In the genomic region with DNA sequence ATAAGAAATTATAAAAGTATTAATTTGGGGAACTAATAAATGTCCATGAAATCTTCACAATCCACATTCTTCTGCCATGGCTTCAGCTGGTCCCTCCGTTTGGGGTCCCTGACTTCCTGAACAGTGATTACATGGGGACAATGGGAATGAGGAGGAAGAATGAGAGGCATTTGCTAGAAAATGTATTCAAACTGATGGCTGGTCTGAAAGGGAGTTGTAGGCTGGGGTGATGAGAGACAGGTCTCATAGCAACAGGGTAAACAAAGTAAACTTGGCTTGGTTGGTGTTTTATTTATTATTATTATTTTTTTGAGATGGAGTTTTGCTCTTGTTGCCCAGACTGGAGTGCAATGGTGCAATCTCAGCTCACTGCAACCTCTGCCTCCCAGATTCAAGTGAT, we compare ENCODE assay signal across 7 cellular contexts. TPM values are rescaled to one million over a fixed set of nuclear protein-coding genes. Genes with fewer than 3 reads are reported as not detected.
DNase-seq lines count a peak whose midpoint lies in the region; ATAC-seq, FAIRE-seq and TF ChIP-seq lines count a peak whose summit lies in the region.
"Not testable (repeated sequence)": the region's sequence is repeated elsewhere in the genome, so short reads cannot be mapped to it uniquely, and the experiment has no call there.

No MANE protein-coding gene starts in this region.

- H3K23ac ChIP-seq in IMR-90 (ENCODE audit: low read depth, low read length); H1 (ENCODE audit: insufficient read length): not testable (repeated sequence)

- not testable (repeated sequence) for H3K4me3 Mint-ChIP-seq in activated CD8-positive, alpha-beta T cell treated with anti-CD3 and anti-CD28 coated beads for 36 hours; brain; osteocyte (ENCODE audit: unreplicated experiment)

- TF ChIP-seq POLR2A in IMR-90 (IDR thresholded peaks at IDR 0.05; ENCODE audit: low read depth, low read length); H1 (IDR thresholded peaks at IDR 0.05; ENCODE audit: control extremely low read depth in 1 of 2, low read depth in 2 of 2, low read length in 2 of 2): not testable (repeated sequence)

- not testable (repeated sequence) for H3K18ac ChIP-seq in IMR-90 (ENCODE audit: low read depth, low read length); H1 (ENCODE audit: extremely low read depth, low read length)

- in situ Hi-C loops in G401 (cut with HindIII; ENCODE audit: low sequenced_read_pairs); IMR-90 (cut with MboI; ENCODE audit: low sequenced_read_pairs): not testable (repeated sequence)

- H2BK120ac ChIP-seq in IMR-90 (ENCODE audit: low read depth, low read length): peak overlapping the region; percentile 3; the same call in 1 of the 2 replicates
- not testable (repeated sequence) for H2BK120ac ChIP-seq in H1 (replicated peaks; ENCODE audit: low read depth, low read length)

- peaks cover 0 to 29% of the 10 kb centered on the region in 2 experiments; a peak in 2 of 4 replicates for H3K79me1 ChIP-seq in IMR-90 (ENCODE audit: low read depth in 1 of 2, low read length in 2 of 2)
- H3K79me1 ChIP-seq in H1 (ENCODE audit: low read depth, low read length): not testable (repeated sequence)

- TF ChIP-seq EP300 in H1 (IDR thresholded peaks at IDR 0.05; ENCODE audit: borderline replicate concordance in 1 of 2, low read depth in 2 of 2, low read length in 2 of 2): 0 out of 3 replicates have a peak, but pooled peaks of 1 of the 2 experiments have one; percentile 15

- not testable (repeated sequence) for H3K27me3 Mint-ChIP-seq in activated CD8-positive, alpha-beta T cell treated with anti-CD3 and anti-CD28 coated beads for 36 hours; osteocyte (ENCODE audit: unreplicated experiment)
- H3K27me3 Mint-ChIP-seq in brain: peaks cover 13% of the 10 kb centered on the region

- intact Hi-C loops in IMR-90 (cut with micrococcal nuclease); activated CD8-positive, alpha-beta T cell treated with anti-CD3 and anti-CD28 coated beads for 36 hours (cut with micrococcal nuclease): not testable (repeated sequence)

- ATAC-seq in IMR-90 (ENCODE audit: low read depth); activated CD8-positive, alpha-beta T cell treated with anti-CD3 and anti-CD28 coated beads for 36 hours: not testable (repeated sequence)

- H2BK12ac ChIP-seq in H1 (ENCODE audit: low read depth, low read length): not testable (repeated sequence)

- not testable (repeated sequence) for H2BK20ac ChIP-seq in IMR-90 (ENCODE audit: low read depth, low read length); H1 (ENCODE audit: low read length)

- H3K14ac ChIP-seq in IMR-90 (replicated peaks; ENCODE audit: low read depth, low read length); H1 (ENCODE audit: insufficient read length): not testable (repeated sequence)

- not testable (repeated sequence) for H2AK5ac ChIP-seq in IMR-90 (ENCODE audit: low read depth, low read length); H1 (ENCODE audit: low read depth, low read length)

- not testable (repeated sequence) for H3K23me2 ChIP-seq in H1 (ENCODE audit: low read depth, low read length)

- H2AFZ ChIP-seq in IMR-90 (replicated peaks; ENCODE audit: low read length, poor library complexity); H1 (ENCODE audit: low read length): not testable (repeated sequence)

- H3K9me1 ChIP-seq in IMR-90 (ENCODE audit: insufficient read depth, low read length): peaks cover 27% of the 10 kb centered on the region

- not testable (repeated sequence) for H3K36me3 ChIP-seq in IMR-90 (ENCODE audit: control insufficient read depth, insufficient read depth, low read length); H1 (ENCODE audit: control insufficient read depth in 2 of 4, insufficient read depth in 4 of 4, low read length in 3 of 4)

- BruUV-seq in IMR-90 (replicated peaks; lab: Mats Ljungman, UMichigan): not testable (repeated sequence)

- FAIRE-seq in H1 (lab: Jason Lieb, UNC): not testable (repeated sequence)

- H4K20me1 ChIP-seq in IMR-90 (ENCODE audit: insufficient read depth, low read length); H1 (replicated peaks in 1 of 2; ENCODE audit: control insufficient read depth in 1 of 2, insufficient read depth in 2 of 2, low read length in 2 of 2): not testable (repeated sequence)

- not testable (repeated sequence) for H3K4me2 ChIP-seq in IMR-90 (ENCODE audit: low read depth, low read length); H1 (ENCODE audit: insufficient read depth in 1 of 2, low read depth in 2 of 2, low read length in 2 of 2)

- H2BK15ac ChIP-seq in IMR-90 (ENCODE audit: low read depth, low read length); H1 (ENCODE audit: low read length): not testable (repeated sequence)

- not testable (repeated sequence) for TF ChIP-seq CTCF in IMR-90 (conservative IDR thresholded peaks at IDR 0.05; ENCODE audit: low read depth, low read length); activated CD8-positive, alpha-beta T cell treated with anti-CD3 and anti-CD28 coated beads for 36 hours (IDR thresholded peaks at IDR 0.05); brain (conservative IDR thresholded peaks at IDR 0.05); H1 (IDR thresholded peaks at IDR 0.05; ENCODE audit: control extremely low read depth in 1 of 3, insufficient read depth in 1 of 3, low read depth in 1 of 3, low read length in 3 of 3); osteocyte (IDR thresholded peaks at IDR 0.05)

- not testable (repeated sequence) for H3K9me3 Mint-ChIP-seq in activated CD8-positive, alpha-beta T cell treated with anti-CD3 and anti-CD28 coated beads for 36 hours; brain; osteocyte (ENCODE audit: unreplicated experiment)

- H3K9ac ChIP-seq in IMR-90 (ENCODE audit: low read depth, low read length); H1 (replicated peaks in 1 of 4; ENCODE audit: extremely low read depth in 1 of 4, low read depth in 3 of 4, low read length in 3 of 4): not testable (repeated sequence)

- peaks cover 31% of the 10 kb centered on the region for H3K4me1 ChIP-seq in IMR-90 (ENCODE audit: control insufficient read depth, insufficient read depth, low read length)
- peaks cover 11 to 17% (median 13%) of the 10 kb centered on the region in 4 experiments for H3K4me1 ChIP-seq in H1 (replicated peaks in 1 of 4; ENCODE audit: control insufficient read depth in 3 of 4, insufficient read depth in 4 of 4, low read length in 3 of 4)

- not testable (repeated sequence) for H3K79me2 ChIP-seq in H1 (ENCODE audit: control insufficient read depth in 1 of 2, insufficient read depth in 2 of 2, low read length in 2 of 2)

- not testable (repeated sequence) for H3K9me3 ChIP-seq in IMR-90 (ENCODE audit: control insufficient read depth, insufficient read depth, low read length); H1 (ENCODE audit: insufficient read depth in 2 of 2, low read depth in 1 of 2, low read length in 1 of 2)

- H3K4me1 Mint-ChIP-seq in activated CD8-positive, alpha-beta T cell treated with anti-CD3 and anti-CD28 coated beads for 36 hours (ENCODE audit: low read depth): peaks cover 77% of the 10 kb centered on the region
- H3K4me1 Mint-ChIP-seq in brain (peaks cover 45% of the 10 kb centered on the region), osteocyte (ENCODE audit: unreplicated experiment) (peaks cover 76% of the 10 kb centered on the region)

- POLR2A ChIA-PET in IMR-90 (lab: Charles Lee; ENCODE audit: unreplicated experiment); H1 (lab: Charles Lee; ENCODE audit: partially characterized antibody): not testable (repeated sequence)
- POLR2A ChIA-PET in activated CD8-positive, alpha-beta T cell treated with anti-CD3 and anti-CD28 coated beads for 36 hours (lab: Charles Lee): interaction anchor here (0.8 to 11.6 kb wide), 6 partner anchors 18 to 64 kb away, joined by 3 to 198 read pairs (median 6); a partner anchor contains a TSS

- no CpG with 5 or more reads among the region's 1 CpG for WGBS in IMR-90 (ENCODE audit: extremely low coverage in 2 of 2, insufficient read length in 1 of 2), 2 experiments
- 41% methylated on average over 1 of the region's 1 CpG; no CpG with 5 or more reads in 1 of the 2 experiments for WGBS in H1 (ENCODE audit: extremely low coverage in 1 of 2, insufficient coverage in 1 of 2, insufficient read length in 1 of 2, insufficient replicate concordance in 2 of 2, low coverage in 1 of 2, low lambda C conversion rate in 2 of 2, missing lambda C conversion rate in 1 of 2), 2 experiments

- not testable (repeated sequence) for TF ChIP-seq RAD21 in IMR-90 (IDR thresholded peaks at IDR 0.05; ENCODE audit: low read length); H1 (IDR thresholded peaks at IDR 0.05 in 1 of 2, conservative IDR thresholded peaks at IDR 0.05 in 1 of 2; ENCODE audit: low read depth in 2 of 2, low read length in 2 of 2)

- peak overlapping the region; percentile 52 for H3K27ac Mint-ChIP-seq in activated CD8-positive, alpha-beta T cell treated with anti-CD3 and anti-CD28 coated beads for 36 hours
- H3K27ac Mint-ChIP-seq in brain: peak overlapping the region in 3 of 5 experiments; percentile 50 to 88 (median 59)
- peak overlapping the region; percentile 87 for H3K27ac Mint-ChIP-seq in osteocyte (ENCODE audit: unreplicated experiment)

- H2AK9ac ChIP-seq in IMR-90 (replicated peaks; ENCODE audit: low read depth, low read length, poor library complexity): not testable (repeated sequence)

- not testable (repeated sequence) for H3K27ac ChIP-seq in IMR-90 (ENCODE audit: insufficient read depth, low read length); H1 (ENCODE audit: low read depth, low read length)

- H3K36me3 Mint-ChIP-seq in activated CD8-positive, alpha-beta T cell treated with anti-CD3 and anti-CD28 coated beads for 36 hours (ENCODE audit: low read depth): peaks cover 11% of the 10 kb centered on the region
- H3K36me3 Mint-ChIP-seq in brain; osteocyte (ENCODE audit: unreplicated experiment): not testable (repeated sequence)

- H4K8ac ChIP-seq in IMR-90 (ENCODE audit: low read depth in 2 of 2, low read length in 2 of 2); H1 (ENCODE audit: extremely low read depth, insufficient read depth, low read length): not testable (repeated sequence)

- H3K4me3 ChIP-seq in IMR-90 (ENCODE audit: insufficient read depth, low read depth, low read length); H1 (ENCODE audit: extremely low read depth in 1 of 4, insufficient read depth in 2 of 4, low read depth in 3 of 4, low read length in 4 of 4): not testable (repeated sequence)

- not testable (repeated sequence) for H4K91ac ChIP-seq in IMR-90 (ENCODE audit: insufficient read depth, low read depth, low read length); H1 (replicated peaks; ENCODE audit: insufficient read length, low read length)

- H2BK5ac ChIP-seq in IMR-90 (ENCODE audit: low read depth, low read length, poor library complexity, severe bottlenecking); H1 (ENCODE audit: low read depth, low read length): not testable (repeated sequence)

- peak overlapping the region; percentile 1; the same call in 1 of the 2 replicates for H3K4ac ChIP-seq in IMR-90 (ENCODE audit: low read depth, low read length)
- H3K4ac ChIP-seq in H1 (replicated peaks; ENCODE audit: insufficient read length, low read depth, low read length): not testable (repeated sequence)

- H3K56ac ChIP-seq in IMR-90 (ENCODE audit: extremely low read depth, insufficient read depth, low read length); H1 (replicated peaks; ENCODE audit: insufficient read length, low read depth, low read length): not testable (repeated sequence)

- CTCF ChIA-PET in IMR-90 (lab: Yijun Ruan, JAX); H1 (lab: Charles Lee; ENCODE audit: partially characterized antibody): not testable (repeated sequence)
- CTCF ChIA-PET in activated CD8-positive, alpha-beta T cell treated with anti-CD3 and anti-CD28 coated beads for 36 hours (lab: Charles Lee): interaction anchor here (0.9 to 1.6 kb wide), 6 partner anchors 9 to 64 kb away, joined by 3 to 6 read pairs (median 4); no protein-coding TSS in a partner anchor

- dilution Hi-C loops in IMR-90 (cut with HindIII; ENCODE audit: low sequenced_read_pairs, unreplicated experiment): not testable (repeated sequence)

- DNase-seq in G401 (ENCODE audit: low spot score) (peak; percentile 61), lung microvascular endothelial cell (ENCODE audit: low read depth in 2 of 2) (peak; percentile 16 to 63)
- DNase-seq in IMR-90; activated CD8-positive, alpha-beta T cell treated with anti-CD3 and anti-CD28 coated beads for 36 hours; H1 (ENCODE audit: low read depth in 1 of 2, low spot score in 2 of 2); osteocyte (ENCODE audit: extremely low spot score, unreplicated experiment): not testable (repeated sequence)

- H3K27me3 ChIP-seq in IMR-90 (ENCODE audit: control insufficient read depth, insufficient read depth, low read length); H1 (replicated peaks in 1 of 4; ENCODE audit: control insufficient read depth in 3 of 4, extremely low read depth in 1 of 4, insufficient read depth in 3 of 4, low read length in 3 of 4): not testable (repeated sequence)

- not testable (repeated sequence) for H4K5ac ChIP-seq in IMR-90 (ENCODE audit: low read depth, low read length); H1 (ENCODE audit: insufficient read length, low read depth, low read length)

RNA-seq across cellular contexts. Expression of a gene that starts 21.1 kb away (rescaled TPM):
- 257 and 297 TPM in 2 replicates for total RNA-seq in G401 (2014; rRNA removed; shearing (Covaris generic))
- total RNA-seq in IMR-90 (2012; rRNA removed): 38.4 and 65.8 TPM in 2 replicates
- polyA plus RNA-seq in IMR-90 (2012; rRNA removed): 159 and 163 TPM in 2 replicates
- polyA plus RNA-seq in IMR-90 (2012; cell fraction: cytosol; rRNA removed): 156 and 229 TPM in 2 replicates
- polyA plus RNA-seq in IMR-90 (2012; cell fraction: nucleus; rRNA removed; ENCODE audit: low replicate concordance): 349 and 418 TPM in 2 replicates
- total RNA-seq in activated CD8-positive, alpha-beta T cell treated with anti-CD3 and anti-CD28 coated beads for 36 hours: 100 to 1,000 TPM; 375 to 386 TPM
- polyA plus RNA-seq in brain (ENCODE audit: insufficient read depth, low read depth, low replicate concordance): 3.8 TPM
- 26.2 and 26.5 TPM in 2 replicates for total RNA-seq in H1 (2021; fragmentation: NEBNext Ultra II Directional; extraction: Animal tissue kit (Norgen Biotek cat#: 25700))
- 11.9 and 13.4 TPM in 2 replicates for polyA plus RNA-seq in H1 (2011; rRNA removed)
- polyA plus RNA-seq in H1 (2011; cell fraction: cytosol; rRNA removed): 8.0 TPM
- 9.2 TPM for polyA plus RNA-seq in H1 (2011; cell fraction: nucleus; rRNA removed)
- polyA plus RNA-seq in H1 (2012, experiment 1 of 2): 17.7 to 23.2 TPM (median 20.8 TPM) in 4 replicates
- 33.1 TPM for polyA plus RNA-seq in H1 (2012, experiment 2 of 2)
- polyA plus RNA-seq in H1 (2013, experiment 1 of 2): 46.4 TPM
- polyA plus RNA-seq in H1 (2013, experiment 2 of 2): 52.2 TPM
- polyA minus RNA-seq in H1 (2011; rRNA and poly(A)+ RNA removed): 2.4 and 4.3 TPM in 2 replicates
- polyA minus RNA-seq in H1 (2011; cell fraction: cytosol; rRNA and poly(A)+ RNA removed): 11.4 TPM
- polyA minus RNA-seq in H1 (2011; cell fraction: nucleus; rRNA and poly(A)+ RNA removed): 10.7 TPM
- 72.6 and 148 TPM in 2 replicates for total RNA-seq in lung microvascular endothelial cell
- 395 and 418 TPM in 2 replicates for total RNA-seq in osteocyte

RNA-seq across cellular contexts. Expression of a gene that starts 23.0 kb away (rescaled TPM):
- 170 and 172 TPM in 2 replicates for total RNA-seq in G401 (2014; rRNA removed; shearing (Covaris generic))
- 96.2 and 104 TPM in 2 replicates for total RNA-seq in IMR-90 (2012; rRNA removed)
- 161 and 162 TPM in 2 replicates for polyA plus RNA-seq in IMR-90 (2012; rRNA removed)
- 135 and 169 TPM in 2 replicates for polyA plus RNA-seq in IMR-90 (2012; cell fraction: cytosol; rRNA removed)
- 193 and 211 TPM in 2 replicates for polyA plus RNA-seq in IMR-90 (2012; cell fraction: nucleus; rRNA removed; ENCODE audit: low replicate concordance)
- total RNA-seq in activated CD8-positive, alpha-beta T cell treated with anti-CD3 and anti-CD28 coated beads for 36 hours: 100 to 1,000 TPM; 135 TPM
- polyA plus RNA-seq in brain (ENCODE audit: insufficient read depth, low read depth, low replicate concordance): 231 TPM
- 85.4 and 87.5 TPM in 2 replicates for total RNA-seq in H1 (2021; fragmentation: NEBNext Ultra II Directional; extraction: Animal tissue kit (Norgen Biotek cat#: 25700))
- 88.1 and 103 TPM in 2 replicates for polyA plus RNA-seq in H1 (2011; rRNA removed)
- polyA plus RNA-seq in H1 (2011; cell fraction: cytosol; rRNA removed): 116 TPM
- 132 TPM for polyA plus RNA-seq in H1 (2011; cell fraction: nucleus; rRNA removed)
- polyA plus RNA-seq in H1 (2012, experiment 1 of 2): 75.8 to 101 TPM (median 94.5 TPM) in 4 replicates
- polyA plus RNA-seq in H1 (2012, experiment 2 of 2): 90.1 TPM
- polyA plus RNA-seq in H1 (2013, experiment 1 of 2): 81.8 TPM
- 76.5 TPM for polyA plus RNA-seq in H1 (2013, experiment 2 of 2)
- polyA minus RNA-seq in H1 (2011; rRNA and poly(A)+ RNA removed): 59.5 and 68.5 TPM in 2 replicates
- 44.5 TPM for polyA minus RNA-seq in H1 (2011; cell fraction: cytosol; rRNA and poly(A)+ RNA removed)
- polyA minus RNA-seq in H1 (2011; cell fraction: nucleus; rRNA and poly(A)+ RNA removed): 48.3 TPM
- total RNA-seq in lung microvascular endothelial cell: 48.8 and 56.2 TPM in 2 replicates
- 86.8 and 88.1 TPM in 2 replicates for total RNA-seq in osteocyte

RNA-seq across cellular contexts. Expression of a gene that starts 45.3 kb away (rescaled TPM):
- 456 and 575 TPM in 2 replicates for total RNA-seq in G401 (2014; rRNA removed; shearing (Covaris generic))
- total RNA-seq in IMR-90 (2012; rRNA removed) (1,207 and 1,401 TPM in 2 replicates), lung microvascular endothelial cell (267 and 311 TPM in 2 replicates), osteocyte (725 and 729 TPM in 2 replicates)
- polyA plus RNA-seq in IMR-90 (2012; rRNA removed) (2,004 and 2,008 TPM in 2 replicates), brain (ENCODE audit: insufficient read depth, low read depth, low replicate concordance) (2,902 TPM), H1 (2011; rRNA removed) (2,449 and 3,022 TPM in 2 replicates)
- polyA plus RNA-seq in IMR-90 (2012; cell fraction: cytosol; rRNA removed): 811 and 1,574 TPM in 2 replicates
- polyA plus RNA-seq in IMR-90 (2012; cell fraction: nucleus; rRNA removed; ENCODE audit: low replicate concordance): 419 and 725 TPM in 2 replicates
- 1,000 to 10,000 TPM; 1,556 to 1,579 TPM for total RNA-seq in activated CD8-positive, alpha-beta T cell treated with anti-CD3 and anti-CD28 coated beads for 36 hours
- 1,880 and 1,905 TPM in 2 replicates for total RNA-seq in H1 (2021; fragmentation: NEBNext Ultra II Directional; extraction: Animal tissue kit (Norgen Biotek cat#: 25700))
- 2,499 TPM for polyA plus RNA-seq in H1 (2011; cell fraction: cytosol; rRNA removed)
- 1,900 TPM for polyA plus RNA-seq in H1 (2011; cell fraction: nucleus; rRNA removed)
- 1,911 to 2,255 TPM (median 2,177 TPM) in 4 replicates for polyA plus RNA-seq in H1 (2012, experiment 1 of 2)
- polyA plus RNA-seq in H1 (2012, experiment 2 of 2): 2,703 TPM
- 1,525 TPM for polyA plus RNA-seq in H1 (2013, experiment 1 of 2)
- polyA plus RNA-seq in H1 (2013, experiment 2 of 2): 1,520 TPM
- 3,133 and 3,204 TPM in 2 replicates for polyA minus RNA-seq in H1 (2011; rRNA and poly(A)+ RNA removed)
- polyA minus RNA-seq in H1 (2011; cell fraction: cytosol; rRNA and poly(A)+ RNA removed): 961 TPM
- 586 TPM for polyA minus RNA-seq in H1 (2011; cell fraction: nucleus; rRNA and poly(A)+ RNA removed)

RNA-seq across cellular contexts. Expression of a gene that starts 48.4 kb away (rescaled TPM):
- 2.5 and 14.3 TPM in 2 replicates for total RNA-seq in G401 (2014; rRNA removed; shearing (Covaris generic))
- total RNA-seq in IMR-90 (2012; rRNA removed) (3.6 and 4.5 TPM in 2 replicates), lung microvascular endothelial cell (3.0 and 4.1 TPM in 2 replicates), osteocyte (37.7 and 40.1 TPM in 2 replicates)
- polyA plus RNA-seq in IMR-90 (2012; rRNA removed) (12.1 and 12.4 TPM in 2 replicates), brain (ENCODE audit: insufficient read depth, low read depth, low replicate concordance) (124 TPM), H1 (2011; rRNA removed) (29.9 and 40.9 TPM in 2 replicates)
- polyA plus RNA-seq in IMR-90 (2012; cell fraction: cytosol; rRNA removed): 6.0 and 8.0 TPM in 2 replicates
- 30.2 and 33.9 TPM in 2 replicates for polyA plus RNA-seq in IMR-90 (2012; cell fraction: nucleus; rRNA removed; ENCODE audit: low replicate concordance)
- 10 to 100 TPM; 80.4 to 90.7 TPM for total RNA-seq in activated CD8-positive, alpha-beta T cell treated with anti-CD3 and anti-CD28 coated beads for 36 hours
- total RNA-seq in H1 (2021; fragmentation: NEBNext Ultra II Directional; extraction: Animal tissue kit (Norgen Biotek cat#: 25700)): 68.0 and 81.1 TPM in 2 replicates
- polyA plus RNA-seq in H1 (2011; cell fraction: cytosol; rRNA removed): 19.5 TPM
- polyA plus RNA-seq in H1 (2011; cell fraction: nucleus; rRNA removed): 95.4 TPM
- 49.3 to 109 TPM (median 73.8 TPM) in 4 replicates for polyA plus RNA-seq in H1 (2012, experiment 1 of 2)
- 21.4 TPM for polyA plus RNA-seq in H1 (2012, experiment 2 of 2)
- polyA plus RNA-seq in H1 (2013, experiment 1 of 2): 40.3 TPM
- 37.3 TPM for polyA plus RNA-seq in H1 (2013, experiment 2 of 2)
- 37.3 and 50.7 TPM in 2 replicates for polyA minus RNA-seq in H1 (2011; rRNA and poly(A)+ RNA removed)
- polyA minus RNA-seq in H1 (2011; cell fraction: cytosol; rRNA and poly(A)+ RNA removed): 23.5 TPM
- 20.3 TPM for polyA minus RNA-seq in H1 (2011; cell fraction: nucleus; rRNA and poly(A)+ RNA removed)
